32 cellular contexts compared by ENCODE assay signal in the genomic region with DNA sequence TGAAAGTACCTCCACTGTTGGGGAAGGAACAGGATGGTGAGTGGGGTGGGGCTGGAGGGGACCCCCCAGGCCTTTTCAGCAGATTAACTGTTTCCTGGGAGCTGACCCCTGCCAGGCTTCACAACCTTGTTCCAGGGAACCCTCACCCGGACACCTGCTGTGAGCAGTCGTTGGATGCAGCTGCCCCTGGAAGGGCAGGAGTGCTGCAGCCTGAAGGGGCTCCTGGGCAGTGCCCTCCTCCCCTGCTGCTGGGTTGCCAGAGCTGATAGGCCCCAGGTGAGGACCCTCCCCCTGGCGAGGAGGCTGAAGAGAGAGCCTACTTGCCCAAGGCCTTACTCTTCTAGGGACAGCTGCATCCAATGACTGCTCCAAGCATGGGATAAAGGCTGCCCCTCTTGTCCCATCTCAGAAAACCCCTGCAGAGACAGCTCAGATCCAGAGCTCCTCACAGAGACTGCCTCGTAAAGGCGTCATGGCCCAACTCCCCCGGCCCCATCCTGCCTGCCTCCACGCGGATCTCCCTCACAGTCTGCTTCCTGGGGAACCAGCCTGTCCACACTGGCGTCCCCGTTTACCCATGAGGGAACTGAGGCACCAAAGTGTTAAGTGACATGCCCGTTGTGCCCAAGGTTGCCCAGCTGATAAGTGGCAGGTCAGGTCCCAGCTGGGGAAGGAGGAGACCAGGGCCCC.
"Had no signal": no experiment of that assay in that cellular context is flagged by ENCODE, and none has a peak within 500 bp of the region (broad histone marks: within the 10 kb centered on the region; RNA-seq: fewer than 3 reads in every experiment).

No MANE protein-coding gene starts in this region.

- H3K27ac Mint-ChIP-seq: activated naive CD4-positive, alpha-beta T cell treated with anti-CD3 and anti-CD28 coated beads, Interleukin-2, amount 50 U/mL, for 24 hours; activated naive CD8-positive, alpha-beta T cell treated with anti-CD3 and anti-CD28 coated beads, Interleukin-2, amount 50 U/mL, for 24 hours; dendritic cell treated with granulocyte-macrophage colony-stimulating factor and Interleukin-4, amounts not matched to agents 40 ng/mL and 50 ng/mL, for 4 days; nephron; stimulated activated memory B cell treated with anti-CD40 and anti-IgM and Interleukin-4, amounts not matched to agents 10 μg/mL and 1 μg/mL and 100 μg/mL, for 72 hours; T-helper 1 cell treated with Interleukin-12 subunit alpha and Interleukin-12 subunit beta and Interleukin-4 antibody, amounts not matched to agents 30 μg/mL and 1 μg/mL, for 36 hours had no signal

- H3K27me3 ChIP-seq: ovary, thyroid gland had no signal

- H3K36me3 Mint-ChIP-seq: activated naive CD4-positive, alpha-beta T cell treated with anti-CD3 and anti-CD28 coated beads, Interleukin-2, amount 50 U/mL, for 24 hours; stimulated activated memory B cell treated with anti-CD40 and anti-IgM and Interleukin-4, amounts not matched to agents 10 μg/mL and 1 μg/mL and 100 μg/mL, for 72 hours had no signal

- ATAC-seq: activated CD4-positive, CD25-positive, alpha-beta regulatory T cell treated with anti-CD3 and anti-CD28 coated beads, Interleukin-2, amount 50 U/mL, for 24 hours; activated naive CD8-positive, alpha-beta T cell treated with anti-CD3 and anti-CD28 coated beads, Interleukin-2, amount 50 U/mL, for 24 hours; left colon; stimulated activated memory B cell treated with anti-CD40 and anti-IgM and Interleukin-4, amounts not matched to agents 10 μg/mL and 1 μg/mL and 100 μg/mL, for 72 hours had no signal

- H3K9me3 Mint-ChIP-seq: activated naive CD4-positive, alpha-beta T cell treated with anti-CD3 and anti-CD28 coated beads, Interleukin-2, amount 50 U/mL, for 24 hours; activated naive CD8-positive, alpha-beta T cell treated with anti-CD3 and anti-CD28 coated beads, Interleukin-2, amount 50 U/mL, for 24 hours; dendritic cell treated with granulocyte-macrophage colony-stimulating factor and Interleukin-4, amounts not matched to agents 40 ng/mL and 50 ng/mL, for 4 days; nephron; stimulated activated memory B cell treated with anti-CD40 and anti-IgM and Interleukin-4, amounts not matched to agents 10 μg/mL and 1 μg/mL and 100 μg/mL, for 72 hours; T-helper 1 cell treated with Interleukin-12 subunit alpha and Interleukin-12 subunit beta and Interleukin-4 antibody, amounts not matched to agents 30 μg/mL and 1 μg/mL, for 36 hours had no signal

- DNase-seq: activated CD4-positive, alpha-beta T cell treated with anti-CD3 and anti-CD28 coated beads for 48 hours; activated CD4-positive, alpha-beta T cell treated with anti-CD3 and anti-CD28 coated beads, Interleukin-2, amount 50 U/mL, for 48 hours; activated CD8-positive, alpha-beta memory T cell treated with anti-CD3 and anti-CD28 coated beads for 24 hours; activated gamma-delta T cell treated with Interleukin-2 at 50 U/mL for 16 hours; activated naive CD8-positive, alpha-beta T cell treated with anti-CD3 and anti-CD28 coated beads, Interleukin-2, amount 50 U/mL, for 24 hours; amygdala; central memory CD4-positive, alpha-beta T cell; esophagus squamous epithelium; islet precursor cell; left colon; mesenchymal stem cell; retina; sigmoid colon; small intestine; stimulated activated CD4-positive, alpha-beta T cell treated with anti-CD3 and anti-CD28 coated beads, Interleukin-1b, Interleukin-23, amount 100 ng/mL, for 48 hours; stimulated activated CD4-positive, alpha-beta T cell treated with anti-CD3 and anti-CD28 coated beads, Interleukin-4, amount 100 ng/mL, for 4 hours; stimulated activated CD8-positive, alpha-beta memory T cell treated with anti-CD3 and anti-CD28 coated beads, Interleukin-4, amount 100 ng/mL, for 48 hours; stomach; SW 1271; T-helper 9 cell; thyroid gland; upper lobe of left lung had no signal

- H3K4me1 ChIP-seq: esophagus squamous epithelium, prostate gland, sigmoid colon, upper lobe of left lung had no signal

- H3K27ac ChIP-seq: esophagus squamous epithelium, neutrophil, ovary, prostate gland, sigmoid colon, stomach, thyroid gland, upper lobe of left lung, VCaP had no signal

- H3K4me1 Mint-ChIP-seq: activated naive CD4-positive, alpha-beta T cell treated with anti-CD3 and anti-CD28 coated beads, Interleukin-2, amount 50 U/mL, for 24 hours; activated naive CD8-positive, alpha-beta T cell treated with anti-CD3 and anti-CD28 coated beads, Interleukin-2, amount 50 U/mL, for 24 hours had no signal

- H3K36me3 ChIP-seq: esophagus squamous epithelium, neutrophil, ovary, prostate gland, sigmoid colon, stomach, thyroid gland, upper lobe of left lung had no signal

- H3K4me3 Mint-ChIP-seq: activated naive CD4-positive, alpha-beta T cell treated with anti-CD3 and anti-CD28 coated beads, Interleukin-2, amount 50 U/mL, for 24 hours; activated naive CD8-positive, alpha-beta T cell treated with anti-CD3 and anti-CD28 coated beads, Interleukin-2, amount 50 U/mL, for 24 hours; dendritic cell treated with granulocyte-macrophage colony-stimulating factor and Interleukin-4, amounts not matched to agents 40 ng/mL and 50 ng/mL, for 4 days; nephron; stimulated activated memory B cell treated with anti-CD40 and anti-IgM and Interleukin-4, amounts not matched to agents 10 μg/mL and 1 μg/mL and 100 μg/mL, for 72 hours; T-helper 1 cell treated with Interleukin-12 subunit alpha and Interleukin-12 subunit beta and Interleukin-4 antibody, amounts not matched to agents 30 μg/mL and 1 μg/mL, for 36 hours had no signal

- H3K4me3 ChIP-seq: esophagus squamous epithelium, ovary, prostate gland, sigmoid colon, stomach, thyroid gland, upper lobe of left lung had no signal
